7 cellular contexts compared by ENCODE assay signal in the genomic region with DNA sequence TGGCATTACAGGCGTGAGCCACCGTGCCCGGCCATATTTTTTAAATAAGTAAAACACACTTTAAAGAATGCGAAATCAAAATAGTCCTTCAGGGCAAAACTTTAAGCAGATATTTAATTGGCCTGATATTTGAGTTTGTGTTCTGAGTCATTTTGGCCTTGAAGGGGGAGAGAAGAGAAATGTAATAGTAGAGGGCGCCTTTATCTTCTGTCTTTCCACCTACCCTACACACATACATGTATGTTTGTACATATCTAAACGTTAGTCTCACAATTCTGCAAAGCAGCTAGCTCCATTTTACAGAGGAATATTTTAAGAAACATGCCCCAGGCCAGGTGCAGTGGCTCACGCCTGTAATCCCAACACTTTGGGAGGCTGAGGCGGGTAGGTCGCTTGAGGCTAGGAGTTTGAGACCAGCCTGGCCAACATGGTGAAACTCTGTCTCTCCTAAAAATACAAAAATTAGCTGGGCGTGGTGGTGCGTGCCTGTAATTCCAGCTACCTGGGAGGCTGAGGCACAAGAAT. TPM values are rescaled to one million over a fixed set of nuclear protein-coding genes. Genes with fewer than 3 reads are reported as not detected.
DNase-seq lines count a peak whose midpoint lies in the region; TF ChIP-seq lines count a peak whose summit lies in the region.
"Not testable (repeated sequence)": the region's sequence is repeated elsewhere in the genome, so short reads cannot be mapped to it uniquely, and the experiment has no call there.

No MANE protein-coding gene starts in this region.

- not testable (repeated sequence) for H2BK12ac ChIP-seq in mesenchymal stem cell (ENCODE audit: low read length in 2 of 2); trophoblast cell (ENCODE audit: low read length)

- not testable (repeated sequence) for H4K8ac ChIP-seq in mesenchymal stem cell (ENCODE audit: low read length); trophoblast cell (ENCODE audit: low read depth, low read length)

- not testable (repeated sequence) for H2BK15ac ChIP-seq in mesenchymal stem cell (ENCODE audit: low read depth, poor library complexity, severe bottlenecking)

- not testable (repeated sequence) for H3K36me3 Mint-ChIP-seq in activated CD4-positive, alpha-beta T cell treated with anti-CD3 and anti-CD28 coated beads, Interleukin-2, amount 10 ng/mL, durations not matched to agents 24 days and 14 days (ENCODE audit: low read depth)

- not testable (repeated sequence) for H3K4me1 Mint-ChIP-seq in activated CD4-positive, alpha-beta T cell treated with anti-CD3 and anti-CD28 coated beads, Interleukin-2, amount 10 ng/mL, durations not matched to agents 24 days and 14 days

- 93% methylated on average over 7 of the region's 11 CpGs for WGBS in mesenchymal stem cell
- no CpG with 5 or more reads among the region's 11 CpGs for WGBS in trophoblast cell (ENCODE audit: extremely low coverage, insufficient coverage, insufficient read length)

- intact Hi-C loops in activated CD4-positive, alpha-beta T cell treated with anti-CD3 and anti-CD28 coated beads, Interleukin-2, amount 10 ng/mL, durations not matched to agents 24 days and 14 days (cut with micrococcal nuclease); vagina (cut with DNase I): not testable (repeated sequence)

- not testable (repeated sequence) for H3K27ac ChIP-seq in BLaER1; mesenchymal stem cell (ENCODE audit: low read length, poor library complexity, severe bottlenecking); trophoblast cell (ENCODE audit: low read depth, low read length)
- H3K27ac ChIP-seq in vagina, result peak overlapping the region; percentile 66

- H3K9me3 ChIP-seq in BLaER1, result peaks cover 13% of the 10 kb centered on the region
- H3K9me3 ChIP-seq in mesenchymal stem cell (ENCODE audit: control insufficient read depth, low read length); trophoblast cell (ENCODE audit: insufficient read depth, low read depth, low read length); vagina: not testable (repeated sequence)

- not testable (repeated sequence) for H3K79me2 ChIP-seq in trophoblast cell (ENCODE audit: control insufficient read depth, insufficient read depth, low read length, poor library complexity)

- peak overlapping the region; percentile 41 for H3K4me2 ChIP-seq in BLaER1
- H3K4me2 ChIP-seq in mesenchymal stem cell (ENCODE audit: low read length, poor library complexity, severe bottlenecking); trophoblast cell (ENCODE audit: low read length): not testable (repeated sequence)

- H3K9me3 Mint-ChIP-seq in activated CD4-positive, alpha-beta T cell treated with anti-CD3 and anti-CD28 coated beads, Interleukin-2, amount 10 ng/mL, durations not matched to agents 24 days and 14 days, result not testable (repeated sequence)

- not testable (repeated sequence) for H3K18ac ChIP-seq in mesenchymal stem cell (ENCODE audit: low read depth in 1 of 2, low read length in 2 of 2); trophoblast cell (ENCODE audit: low read length)

- not testable (repeated sequence) for TF ChIP-seq POLR2A in vagina (IDR thresholded peaks at IDR 0.05)

- peaks cover 36% of the 10 kb centered on the region for H3K27me3 Mint-ChIP-seq in activated CD4-positive, alpha-beta T cell treated with anti-CD3 and anti-CD28 coated beads, Interleukin-2, amount 10 ng/mL, durations not matched to agents 24 days and 14 days

- not testable (repeated sequence) for H3K23ac ChIP-seq in mesenchymal stem cell (ENCODE audit: low read length in 2 of 2); trophoblast cell (ENCODE audit: low read length)

- H2BK120ac ChIP-seq in mesenchymal stem cell (ENCODE audit: low read depth, low read length); trophoblast cell (ENCODE audit: insufficient read depth, low read length, poor library complexity): not testable (repeated sequence)

- H4K91ac ChIP-seq in mesenchymal stem cell (ENCODE audit: low read length); trophoblast cell (ENCODE audit: low read depth, low read length): not testable (repeated sequence)

- not testable (repeated sequence) for H4K12ac ChIP-seq in trophoblast cell (ENCODE audit: low read depth, low read length)

- H3K36me3 ChIP-seq in BLaER1; mesenchymal stem cell (ENCODE audit: control insufficient read depth in 1 of 2, insufficient read depth in 2 of 2, low read depth in 1 of 2, low read length in 2 of 2); trophoblast cell (ENCODE audit: control insufficient read depth in 1 of 2, insufficient read depth in 2 of 2, low read length in 2 of 2); vagina: not testable (repeated sequence)

- not testable (repeated sequence) for H2AFZ ChIP-seq in mesenchymal stem cell (ENCODE audit: low read depth, low read length); trophoblast cell (ENCODE audit: insufficient read depth, low read length, poor library complexity)

- not testable (repeated sequence) for H3K9ac ChIP-seq in BLaER1; trophoblast cell (ENCODE audit: low read length)
- H3K9ac ChIP-seq in mesenchymal stem cell (ENCODE audit: low read length), result peak overlapping the region; percentile 64

- H3K79me1 ChIP-seq in mesenchymal stem cell (replicated peaks; ENCODE audit: low read length, poor library complexity, severe bottlenecking); trophoblast cell (ENCODE audit: low read length): not testable (repeated sequence)

- H3K14ac ChIP-seq in mesenchymal stem cell (ENCODE audit: low read length in 2 of 2); trophoblast cell (ENCODE audit: low read length): not testable (repeated sequence)

- not testable (repeated sequence) for H2BK5ac ChIP-seq in mesenchymal stem cell (ENCODE audit: low read depth, low read length, poor library complexity, severe bottlenecking); trophoblast cell (ENCODE audit: low read depth, low read length, poor library complexity)

- H3K27ac Mint-ChIP-seq in activated CD4-positive, alpha-beta T cell treated with anti-CD3 and anti-CD28 coated beads, Interleukin-2, amount 10 ng/mL, durations not matched to agents 24 days and 14 days, result not testable (repeated sequence)

- not testable (repeated sequence) for H3K4ac ChIP-seq in mesenchymal stem cell (ENCODE audit: low read depth in 1 of 2, low read length in 2 of 2); trophoblast cell (ENCODE audit: low read depth, low read length)

- H4K20me1 ChIP-seq in BLaER1, result not testable (repeated sequence)

- peaks cover 20% of the 10 kb centered on the region for H3K4me1 ChIP-seq in BLaER1
- H3K4me1 ChIP-seq in mesenchymal stem cell (ENCODE audit: control insufficient read depth, insufficient read depth, low read depth, low read length); trophoblast cell (ENCODE audit: control insufficient read depth in 1 of 2, insufficient read depth in 2 of 2, low read length in 2 of 2); vagina: not testable (repeated sequence)

- TF ChIP-seq CTCF in vagina (IDR thresholded peaks at IDR 0.05), result not testable (repeated sequence)

- H3K4me3 ChIP-seq in BLaER1; mesenchymal stem cell (ENCODE audit: insufficient read depth in 1 of 2, low read depth in 1 of 2, low read length in 2 of 2); trophoblast cell (ENCODE audit: low read depth, low read length); vagina: not testable (repeated sequence)

- not testable (repeated sequence) for H3K4me3 Mint-ChIP-seq in activated CD4-positive, alpha-beta T cell treated with anti-CD3 and anti-CD28 coated beads, Interleukin-2, amount 10 ng/mL, durations not matched to agents 24 days and 14 days

- not testable (repeated sequence) for H3K27me3 ChIP-seq in BLaER1; trophoblast cell (ENCODE audit: insufficient read depth, low read length); vagina
- H3K27me3 ChIP-seq in mesenchymal stem cell (ENCODE audit: control insufficient read depth in 1 of 2, insufficient read depth in 1 of 2, low read length in 2 of 2), result peaks cover 0 to 15% of the 10 kb centered on the region in 2 experiments

- H2AK5ac ChIP-seq in mesenchymal stem cell (ENCODE audit: low read length, severe bottlenecking); trophoblast cell (ENCODE audit: low read length): not testable (repeated sequence)

- DNase-seq in EH (ENCODE audit: low read depth), result peak; percentile 37
- peak; percentile 29 for DNase-seq in activated CD4-positive, alpha-beta T cell treated with anti-CD3 and anti-CD28 coated beads, Interleukin-2, amount 10 ng/mL, durations not matched to agents 24 days and 14 days
- peak; percentile 7 for DNase-seq in fibroblast of peridontal ligament (ENCODE audit: extremely low read depth)
- not testable (repeated sequence) for DNase-seq in mesenchymal stem cell; vagina (ENCODE audit: extremely low spot score in 2 of 2)
- DNase-seq in trophoblast cell, result peak; percentile 92 to 97

RNA-seq across cellular contexts. Expression of a gene that starts 13.9 kb away (rescaled TPM):
- total RNA-seq in activated CD4-positive, alpha-beta T cell treated with anti-CD3 and anti-CD28 coated beads, Interleukin-2, amount 10 ng/mL, durations not matched to agents 24 days and 14 days, result 18.8 and 34.0 TPM in 2 replicates
- polyA plus RNA-seq in mesenchymal stem cell (2013, experiment 1 of 2), result 39.3 TPM
- polyA plus RNA-seq in mesenchymal stem cell (2013, experiment 2 of 2), result 41.3 TPM
- 33.5 and 36.4 TPM in 2 replicates for polyA plus RNA-seq in trophoblast cell (2013)
- total RNA-seq in vagina, result 15.2 TPM
